Comparison of ENCODE assay signal across 18 cellular contexts in genomic region chr11:37952035-37952434, GRCh38.
DNase-seq lines count a peak whose midpoint lies in the region; ATAC-seq lines count a peak whose summit lies in the region.
"Had no signal": no experiment of that assay in that cellular context is flagged by ENCODE, and none has a peak within 500 bp of the region (broad histone marks: within the 10 kb centered on the region; RNA-seq: fewer than 3 reads in every experiment).

No MANE protein-coding gene starts in this region.

- H3K9ac ChIP-seq in SK-N-MC (ENCODE audit: insufficient read length): no peak overlapping the region

- DNase-seq in SK-N-MC (ENCODE audit: low read depth, low spot score): peak; percentile 32
- peak; percentile 25 for DNase-seq in brain pericyte (ENCODE audit: low read depth, low spot score)
- DNase-seq in left kidney (ENCODE audit: low read depth, low spot score): peak; percentile 1
- DNase-seq in activated CD4-positive, alpha-beta T cell treated with anti-CD3 and anti-CD28 coated beads, Interleukin-2, amount 50 U/mL, for 1 hour: no peak
- DNase-seq: ACHN; BE2C; C1 segment of cervical spinal cord; CD4-positive, CD25-positive, alpha-beta regulatory T cell; CD8-positive, alpha-beta memory T cell; COR-L47; DMS 273 treated with DMSO at 0.1 percent for 48 hours; DMS53; DND-41; EL; H9 had no signal

- no peak overlapping the region; the same call in 1 of the 2 replicates for H3K27ac ChIP-seq in SK-N-MC

- no peaks in the 10 kb centered on the region for H3K36me3 ChIP-seq in SK-N-MC (ENCODE audit: insufficient read depth, low read length)
- H3K36me3 ChIP-seq: BE2C had no signal

- no peaks in the 10 kb centered on the region for H3K9me3 ChIP-seq in SK-N-MC (ENCODE audit: low read depth, low read length)
- H3K9me3 ChIP-seq: BE2C had no signal

- peak overlapping the region; percentile 6; the same call in 1 of the 2 replicates for H3K4me3 ChIP-seq in SK-N-MC
- H3K4me3 ChIP-seq: GM12878 had no signal

- ATAC-seq in HG03520 (IDR thresholded peaks at IDR 0.05; ENCODE audit: unreplicated experiment) (no peak), GM18498 (IDR thresholded peaks at IDR 0.05; ENCODE audit: unreplicated experiment) (no peak)
- ATAC-seq: GM12878 had no signal
